In the genomic region with DNA sequence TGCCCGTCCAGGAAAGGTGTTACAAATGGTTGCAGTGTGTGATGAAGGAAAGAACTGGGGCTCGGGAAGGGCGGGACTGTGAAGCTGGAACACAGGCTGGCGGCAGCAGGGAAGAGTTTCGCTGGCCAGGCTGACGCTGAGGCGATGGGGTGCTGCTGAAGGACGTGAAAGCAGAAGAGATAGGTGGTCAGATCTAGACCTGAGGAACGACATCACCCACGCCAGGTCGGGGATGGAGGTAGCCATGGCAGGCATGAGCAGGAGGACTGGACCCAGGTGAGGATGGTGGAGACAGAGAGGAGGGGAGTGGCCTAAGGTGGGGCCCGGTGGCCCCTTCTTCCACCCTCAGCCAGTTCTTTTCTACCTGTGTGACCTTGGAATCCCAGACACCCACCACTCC, we compare ENCODE assay signal across 2 cellular contexts.
TF ChIP-seq lines count a peak whose summit lies in the region.

No MANE protein-coding gene starts in this region.

TF ChIP-seq in IMR-90, 13 proteins besides CTCF, POLR2A, EP300 and RAD21:
- TF ChIP-seq MAFK (IDR thresholded peaks at IDR 0.05; ENCODE audit: low read depth, low read length) (no peak), RFX5 (IDR thresholded peaks at IDR 0.05; ENCODE audit: low read depth, low read length) (no peak), MAZ (IDR thresholded peaks at IDR 0.05; ENCODE audit: borderline replicate concordance, low read depth, low read length) (no peak), SMC3 (IDR thresholded peaks at IDR 0.05; ENCODE audit: low read depth, low read length) (no peak), NFE2L2 (IDR thresholded peaks at IDR 0.05; ENCODE audit: low read depth, low read length) (no peak), FOS (IDR thresholded peaks at IDR 0.05; ENCODE audit: low read depth, low read length) (no peak), RCOR1 (IDR thresholded peaks at IDR 0.05; ENCODE audit: insufficient replicate concordance, low read length) (no peak), CEBPB (IDR thresholded peaks at IDR 0.05; ENCODE audit: low read depth, low read length) (no peak)
- TF ChIP-seq, protein P1, sequence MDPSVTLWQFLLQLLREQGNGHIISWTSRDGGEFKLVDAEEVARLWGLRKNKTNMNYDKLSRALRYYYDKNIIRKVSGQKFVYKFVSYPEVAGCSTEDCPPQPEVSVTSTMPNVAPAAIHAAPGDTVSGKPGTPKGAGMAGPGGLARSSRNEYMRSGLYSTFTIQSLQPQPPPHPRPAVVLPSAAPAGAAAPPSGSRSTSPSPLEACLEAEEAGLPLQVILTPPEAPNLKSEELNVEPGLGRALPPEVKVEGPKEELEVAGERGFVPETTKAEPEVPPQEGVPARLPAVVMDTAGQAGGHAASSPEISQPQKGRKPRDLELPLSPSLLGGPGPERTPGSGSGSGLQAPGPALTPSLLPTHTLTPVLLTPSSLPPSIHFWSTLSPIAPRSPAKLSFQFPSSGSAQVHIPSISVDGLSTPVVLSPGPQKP (IDR thresholded peaks at IDR 0.05; ENCODE audit: borderline replicate concordance, low read depth, low read length) = no peak
- TF ChIP-seq, protein P2, sequence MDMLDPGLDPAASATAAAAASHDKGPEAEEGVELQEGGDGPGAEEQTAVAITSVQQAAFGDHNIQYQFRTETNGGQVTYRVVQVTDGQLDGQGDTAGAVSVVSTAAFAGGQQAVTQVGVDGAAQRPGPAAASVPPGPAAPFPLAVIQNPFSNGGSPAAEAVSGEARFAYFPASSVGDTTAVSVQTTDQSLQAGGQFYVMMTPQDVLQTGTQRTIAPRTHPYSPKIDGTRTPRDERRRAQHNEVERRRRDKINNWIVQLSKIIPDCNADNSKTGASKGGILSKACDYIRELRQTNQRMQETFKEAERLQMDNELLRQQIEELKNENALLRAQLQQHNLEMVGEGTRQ (IDR thresholded peaks at IDR 0.05; ENCODE audit: low read depth, low read length) = no peak
TF ChIP-seq in IMR-90: peak in this region for 0.

TF ChIP-seq in H1, 55 proteins besides CTCF, POLR2A, EP300 and RAD21:
- no peak for TF ChIP-seq SP1 (IDR thresholded peaks at IDR 0.05; ENCODE audit: low read depth, low read length)
- TF ChIP-seq MAX (IDR thresholded peaks at IDR 0.05) = no peak
- peak; percentile 28; the same call in 1 of the 2 replicates for TF ChIP-seq POLR2AphosphoS5 (IDR thresholded peaks at IDR 0.05; ENCODE audit: low read depth, low read length)
- no peak for TF ChIP-seq SIX5 (IDR thresholded peaks at IDR 0.05; ENCODE audit: low read depth, low read length)
- no peak for TF ChIP-seq SP2 (IDR thresholded peaks at IDR 0.05; ENCODE audit: low read length)
- no peak for TF ChIP-seq RNF2 (IDR thresholded peaks at IDR 0.05; ENCODE audit: borderline replicate concordance, low read depth, low read length, missing control alignments, poor library complexity, severe bottlenecking)
